Comparison of ENCODE assay signal across 9 cellular contexts in genomic region chr4:4395849-4396627, GRCh38. TPM values are rescaled to one million over a fixed set of nuclear protein-coding genes. Genes with fewer than 3 reads are reported as not detected.
DNase-seq lines count a peak whose midpoint lies in the region; ATAC-seq, FAIRE-seq and TF ChIP-seq lines count a peak whose summit lies in the region.
"Had no signal": no experiment of that assay in that cellular context is flagged by ENCODE, and none has a peak within 500 bp of the region (broad histone marks: within the 10 kb centered on the region; RNA-seq: fewer than 3 reads in every experiment).

No MANE protein-coding gene starts in this region.

- H3K27ac Mint-ChIP-seq in CD8-positive, alpha-beta memory T cell = peak overlapping the region in 2 of 8 donors; percentile 3 to 31

- POLR2A ChIA-PET in IMR-90 (lab: Charles Lee; ENCODE audit: unreplicated experiment) = interaction anchor here (0.7 kb wide), 2 partner anchors 23 to 57 kb away, joined by 3 to 20 read pairs; no protein-coding TSS in a partner anchor
- POLR2A ChIA-PET in CD8-positive, alpha-beta memory T cell (lab: Charles Lee) = interaction anchor here (0.7 kb wide), 1 partner anchor 20 kb away, joined by 8 read pairs; no protein-coding TSS in a partner anchor

- TF ChIP-seq POLR2A in IMR-90 (IDR thresholded peaks at IDR 0.05; ENCODE audit: low read depth, low read length) = no peak

- H2AK9ac ChIP-seq in IMR-90 (replicated peaks; ENCODE audit: low read depth, low read length, poor library complexity) = no peak overlapping the region

- peaks cover 29% of the 10 kb centered on the region for H3K4me1 ChIP-seq in IMR-90 (ENCODE audit: control insufficient read depth, insufficient read depth, low read length)
- no peaks in the 10 kb centered on the region for H3K4me1 ChIP-seq in CD8-positive, alpha-beta memory T cell (ENCODE audit: insufficient read depth, low read length)

- H3K9me3 Mint-ChIP-seq in CD8-positive, alpha-beta memory T cell = peaks cover 0 to 2% (median 0%) of the 10 kb centered on the region in 5 donors

- H2AK5ac ChIP-seq in IMR-90 (ENCODE audit: low read depth, low read length) = peak overlapping the region; percentile 21; the same call in 1 of the 2 replicates

- no peak for TF ChIP-seq RAD21 in IMR-90 (IDR thresholded peaks at IDR 0.05; ENCODE audit: low read length)

- intact Hi-C loops in IMR-90 (cut with micrococcal nuclease) = loop anchor here (2.0 kb wide), 1 partner anchor 35 kb away; no protein-coding TSS in a partner anchor

- peak overlapping the region; percentile 12 for H2BK5ac ChIP-seq in IMR-90 (ENCODE audit: low read depth, low read length, poor library complexity, severe bottlenecking)

- H3K4me1 Mint-ChIP-seq in CD8-positive, alpha-beta memory T cell = peaks cover 7 to 40% (median 28%) of the 10 kb centered on the region in 3 donors

- no peak overlapping the region for H3K4me3 Mint-ChIP-seq in CD8-positive, alpha-beta memory T cell

- H3K4ac ChIP-seq in IMR-90 (ENCODE audit: low read depth, low read length) = peak overlapping the region; percentile 84

- TF ChIP-seq CTCF in IMR-90 (conservative IDR thresholded peaks at IDR 0.05; ENCODE audit: low read depth, low read length) (0 out of 2 replicates have a peak, but pooled peaks have one; percentile 14), cardiac fibroblast (IDR thresholded peaks at IDR 0.05; ENCODE audit: low read depth, low read length) (no peak), retinal pigment epithelial cell (conservative IDR thresholded peaks at IDR 0.05; ENCODE audit: low read depth, low read length) (peak; percentile 21)

- BruUV-seq in IMR-90 (replicated peaks; lab: Mats Ljungman, UMichigan) = no TSS peak

- no peaks in the 10 kb centered on the region; the same call in 1 of the 2 replicates for H3K36me3 ChIP-seq in IMR-90 (ENCODE audit: control insufficient read depth, insufficient read depth, low read length)
- no peaks in the 10 kb centered on the region for H3K36me3 ChIP-seq in CD8-positive, alpha-beta memory T cell (ENCODE audit: insufficient read depth, low read length)

- H2AFZ ChIP-seq in IMR-90 (replicated peaks; ENCODE audit: low read length, poor library complexity) = peak overlapping the region; percentile 68

- no peak overlapping the region for H3K9ac ChIP-seq in IMR-90 (ENCODE audit: low read depth, low read length)

- no peaks in the 10 kb centered on the region for H4K20me1 ChIP-seq in IMR-90 (ENCODE audit: insufficient read depth, low read length)

- peaks cover 0 to 4% of the 10 kb centered on the region in 2 donors for H3K27me3 Mint-ChIP-seq in CD8-positive, alpha-beta memory T cell

- H3K9me1 ChIP-seq in IMR-90 (ENCODE audit: insufficient read depth, low read length) = peaks cover 13% of the 10 kb centered on the region

- H2BK120ac ChIP-seq in IMR-90 (ENCODE audit: low read depth, low read length) = peak overlapping the region; percentile 73; the same call in 1 of the 2 replicates

- H3K18ac ChIP-seq in IMR-90 (ENCODE audit: low read depth, low read length) = peak overlapping the region; percentile 53; the same call in 1 of the 2 replicates

- ATAC-seq in IMR-90 (ENCODE audit: low read depth) (peak; percentile 72), GM21381 (IDR thresholded peaks at IDR 0.05; ENCODE audit: unreplicated experiment) (no peak)

- H3K9me3 ChIP-seq in IMR-90 (ENCODE audit: control insufficient read depth, insufficient read depth, low read length) = no peaks in the 10 kb centered on the region
- H3K9me3 ChIP-seq in CD8-positive, alpha-beta memory T cell (ENCODE audit: low read length) = no peaks in the 10 kb centered on the region

- H3K36me3 Mint-ChIP-seq in CD8-positive, alpha-beta memory T cell = peaks cover 18 to 89% (median 19%) of the 10 kb centered on the region in 3 donors

- no peak overlapping the region for H3K4me3 ChIP-seq in IMR-90 (ENCODE audit: insufficient read depth, low read depth, low read length)
- H3K4me3 ChIP-seq in cardiac fibroblast (replicated peaks in 1 of 2; ENCODE audit: low read depth in 2 of 2, low read length in 2 of 2) = no peak overlapping the region
- no peak overlapping the region for H3K4me3 ChIP-seq in retinal pigment epithelial cell (ENCODE audit: low read length)
- no peak overlapping the region for H3K4me3 ChIP-seq in CD8-positive, alpha-beta memory T cell (ENCODE audit: low read length)

- peak overlapping the region; percentile 54; the same call in 1 of the 2 replicates for H4K5ac ChIP-seq in IMR-90 (ENCODE audit: low read depth, low read length)

- WGBS in IMR-90 (ENCODE audit: extremely low coverage in 2 of 2, insufficient read length in 1 of 2), 2 experiments = 3% methylated on average over 17 of the region's 26 CpGs; no CpG with 5 or more reads in 1 of the 2 experiments

- peak overlapping the region; percentile 59 for H3K4me2 ChIP-seq in IMR-90 (ENCODE audit: low read depth, low read length)

- peak overlapping the region; percentile 61; the same call in 1 of the 2 replicates for H2BK20ac ChIP-seq in IMR-90 (ENCODE audit: low read depth, low read length)

- FAIRE-seq in urothelium cell line (lab: Jason Lieb, UNC) = no peak
- FAIRE-seq: colon had no signal

- peak; percentile 17 for DNase-seq in NCI-H2107 treated with DMSO at 0.1 percent for 48 hours (lab: John Stamatoyannopoulos, UW; ENCODE audit: unreplicated experiment)
- no peak for DNase-seq in NCI-H2107 (lab: John Stamatoyannopoulos, UW)
- DNase-seq in IMR-90 = peak; percentile 53
- peak; percentile 23 to 50 for DNase-seq in cardiac fibroblast (ENCODE audit: low read depth in 2 of 2)
- peak; percentile 9 for DNase-seq in retinal pigment epithelial cell (ENCODE audit: low read depth)
- no peak for DNase-seq in urothelium cell line (ENCODE audit: low spot score)
- no peak for DNase-seq in CD8-positive, alpha-beta memory T cell

- H4K8ac ChIP-seq in IMR-90 (ENCODE audit: low read depth in 2 of 2, low read length in 2 of 2) = peak overlapping the region; percentile 31 to 68; a peak in 3 of 4 replicates

- H4K91ac ChIP-seq in IMR-90 (ENCODE audit: insufficient read depth, low read depth, low read length) = peak overlapping the region; percentile 48; the same call in 1 of the 2 replicates

- H3K56ac ChIP-seq in IMR-90 (ENCODE audit: extremely low read depth, insufficient read depth, low read length) = no peak overlapping the region

- H3K14ac ChIP-seq in IMR-90 (replicated peaks; ENCODE audit: low read depth, low read length) = no peak overlapping the region; the same call in 1 of the 2 replicates

- in situ Hi-C loops in IMR-90 (cut with MboI; ENCODE audit: low sequenced_read_pairs) = no loop called here

- H2BK15ac ChIP-seq in IMR-90 (ENCODE audit: low read depth, low read length) = peak overlapping the region; percentile 19; the same call in 1 of the 3 replicates

- H3K79me1 ChIP-seq in IMR-90 (ENCODE audit: low read depth in 1 of 2, low read length in 2 of 2) = no peaks in the 10 kb centered on the region

- CTCF ChIA-PET in IMR-90 (lab: Yijun Ruan, JAX) = interaction anchor here (0.6 to 1.7 kb wide), 5 partner anchors 11 to 49 kb away, joined by 3 to 8 read pairs (median 3); no protein-coding TSS in a partner anchor
- CTCF ChIA-PET in CD8-positive, alpha-beta memory T cell (lab: Charles Lee) = interaction anchor here (0.7 to 1.0 kb wide), 2 partner anchors 11 to 60 kb away, joined by 3 read pairs; no protein-coding TSS in a partner anchor

- dilution Hi-C loops in IMR-90 (cut with HindIII; ENCODE audit: low sequenced_read_pairs, unreplicated experiment) = no loop called here

- H3K27me3 ChIP-seq in IMR-90 (ENCODE audit: control insufficient read depth, insufficient read depth, low read length) = peaks cover 30% of the 10 kb centered on the region
- H3K27me3 ChIP-seq in CD8-positive, alpha-beta memory T cell (ENCODE audit: insufficient read depth, low read length, poor library complexity, severe bottlenecking) = no peaks in the 10 kb centered on the region

- peak overlapping the region; percentile 44; the same call in 1 of the 2 replicates for H3K23ac ChIP-seq in IMR-90 (ENCODE audit: low read depth, low read length)

- peak overlapping the region; percentile 74 for H3K27ac ChIP-seq in IMR-90 (ENCODE audit: insufficient read depth, low read length)
- no peak overlapping the region for H3K27ac ChIP-seq in CD8-positive, alpha-beta memory T cell (ENCODE audit: low read depth, low read length)

TF ChIP-seq in IMR-90, 13 proteins besides CTCF, POLR2A, EP300 and RAD21:
- no peak for TF ChIP-seq MAFK (IDR thresholded peaks at IDR 0.05; ENCODE audit: low read depth, low read length)
- TF ChIP-seq RFX5 (IDR thresholded peaks at IDR 0.05; ENCODE audit: low read depth, low read length) = peak; percentile 90

RNA-seq across cellular contexts. Expression of gene NSG1, which starts 9.1 kb away (rescaled TPM):
- 0.56 and 0.72 TPM in 2 replicates for total RNA-seq in IMR-90 (2012; rRNA removed)
- 0.90 and 1.6 TPM in 2 replicates for polyA plus RNA-seq in IMR-90 (2012; rRNA removed)
- 0.76 and 1.1 TPM in 2 replicates for polyA plus RNA-seq in IMR-90 (2012; cell fraction: cytosol; rRNA removed)
- polyA plus RNA-seq in IMR-90 (2012; cell fraction: nucleus; rRNA removed; ENCODE audit: low replicate concordance) = 0.25 and 0.38 TPM in 2 replicates
- 10 to 100 TPM; 15.1 to 16.3 TPM for total RNA-seq in CD8-positive, alpha-beta memory T cell
- polyA plus RNA-seq in CD8-positive, alpha-beta memory T cell = 49.8 TPM

Comparison
In these comparisons a context has a peak if more than half of its experiments do, and no peak if none do; other contexts are left out.
1. DNase-seq: peak in NCI-H2107 treated with DMSO at 0.1 percent for 48 hours (single experiment), IMR-90 (single experiment), cardiac fibroblast (2 of 2) and retinal pigment epithelial cell (single experiment); none in NCI-H2107 (single experiment), urothelium cell line (single experiment) and CD8-positive, alpha-beta memory T cell (0 of 5).